In genomic region chr4:139528377-139529005, GRCh38 we compare ENCODE assay signal across 9 cellular contexts. TPM values are rescaled to one million over a fixed set of nuclear protein-coding genes. Genes with fewer than 3 reads are reported as not detected.
DNase-seq lines count a peak whose midpoint lies in the region; ATAC-seq, FAIRE-seq and TF ChIP-seq lines count a peak whose summit lies in the region.
"Had no signal": no experiment of that assay in that cellular context is flagged by ENCODE, and none has a peak within 500 bp of the region (broad histone marks: within the 10 kb centered on the region; RNA-seq: fewer than 3 reads in every experiment).

No MANE protein-coding gene starts in this region.

- DNase-seq in A172 (ENCODE audit: low spot score): peak; percentile 14
- DNase-seq in GM12878 (ENCODE audit: low read depth, low spot score): peak; percentile 11
- peak; percentile 46 to 72 (median 66) for DNase-seq in ovary
- DNase-seq in activated CD4-positive, alpha-beta T cell treated with anti-CD3 and anti-CD28 coated beads, Interleukin-2, amount 50 U/mL, for 48 hours: no peak
- DNase-seq in kidney glomerular epithelial cell (lab: John Stamatoyannopoulos, UW): no peak
- no peak for DNase-seq in NCI-H446 (lab: John Stamatoyannopoulos, UW)

- SMC1A ChIA-PET in GM12878 (lab: Charles Lee; ENCODE audit: uncharacterized antibody, unreplicated experiment): interaction anchor here (0.8 to 1.6 kb wide), 3 partner anchors 27 to 122 kb away, joined by 3 to 4 read pairs (median 3); no protein-coding TSS in a partner anchor

- no peak for TF ChIP-seq RAD21 in GM12878 (IDR thresholded peaks at IDR 0.05; ENCODE audit: insufficient read depth, low read depth, low read length)

- H2AFZ ChIP-seq in GM12878 (ENCODE audit: control insufficient read depth, low read depth, low read length): peak overlapping the region; percentile 49

- no peak overlapping the region for H3K9ac ChIP-seq in GM12878 (ENCODE audit: control insufficient read depth, insufficient read depth, low read length)

- POLR2A ChIA-PET in GM12878 (lab: Charles Lee): no interaction called here

- TF ChIP-seq CTCF in GM12878 (IDR thresholded peaks at IDR 0.05 in 2 of 3, conservative IDR thresholded peaks at IDR 0.05 in 1 of 3; ENCODE audit: control insufficient read depth in 2 of 3, extremely low read depth in 1 of 3, insufficient read depth in 1 of 3, low read depth in 3 of 3, low read length in 3 of 3) (no peak), ovary (IDR thresholded peaks at IDR 0.05) (peak in 1 of 3 donors; percentile 12)

- intact Hi-C loops in GM12878 (cut with micrococcal nuclease; ENCODE audit: unreplicated experiment): loop anchor here (2.0 kb wide), 1 partner anchor 76 kb away; no protein-coding TSS in a partner anchor
- intact Hi-C loops in ovary (cut with DNase I): no loop called here

- RAD21 ChIA-PET in GM12878 (lab: Charles Lee; ENCODE audit: unreplicated experiment): interaction anchor here (1.1 kb wide), 1 partner anchor 233 kb away, joined by 3 read pairs; no protein-coding TSS in a partner anchor

- WGBS in GM12878 (ENCODE audit: insufficient coverage, insufficient replicate concordance, low lambda C conversion rate, missing lambda C conversion rate): 23% methylated on average over 2 of the region's 2 CpGs
- 7 to 13% (median 8%) methylated on average over 2 of the region's 2 CpGs for WGBS in ovary, 3 donors

- BruUV-seq in GM12878 (replicated peaks; lab: Mats Ljungman, UMichigan): no TSS peak

- peaks cover 28% of the 10 kb centered on the region for H3K4me1 ChIP-seq in GM12878 (ENCODE audit: control insufficient read depth, insufficient read depth, low read length)
- H3K4me1 ChIP-seq in ovary (ENCODE audit: insufficient read depth): no peaks in the 10 kb centered on the region

- H3K4me3 ChIP-seq in GM12878 (no peak overlapping the region), ovary (no peak overlapping the region)

- CTCF ChIA-PET in GM12878 (lab: Yijun Ruan, JAX): interaction anchor here (1.0 to 4.5 kb wide), 7 partner anchors 12 to 498 kb away, joined by 3 to 22 read pairs (median 16); no protein-coding TSS in a partner anchor

- no peaks in the 10 kb centered on the region for H3K36me3 ChIP-seq in GM12878 (ENCODE audit: control insufficient read depth in 2 of 2, insufficient read depth in 2 of 2, low read length in 1 of 2)
- H3K36me3 ChIP-seq in ovary: no peaks in the 10 kb centered on the region

- TF ChIP-seq EP300 in GM12878 (IDR thresholded peaks at IDR 0.05; ENCODE audit: borderline replicate concordance in 1 of 2, control insufficient read depth in 1 of 2, low read depth in 2 of 2, low read length in 2 of 2): no peak
- no peak for TF ChIP-seq EP300 in ovary (IDR thresholded peaks at IDR 0.05)

- H3K4me2 ChIP-seq in GM12878 (ENCODE audit: control insufficient read depth, insufficient read depth): no peak overlapping the region; the same call in 1 of the 2 replicates

- peak; percentile 71 for ATAC-seq in GM19043 (IDR thresholded peaks at IDR 0.05; ENCODE audit: low read depth, unreplicated experiment)
- peak; percentile 59 for ATAC-seq in HG03175 (IDR thresholded peaks at IDR 0.05; ENCODE audit: unreplicated experiment)
- ATAC-seq in GM12878: peak; percentile 75

- no peaks in the 10 kb centered on the region for H4K20me1 ChIP-seq in GM12878 (ENCODE audit: control insufficient read depth, insufficient read depth)

- H3K27ac ChIP-seq in GM12878 (ENCODE audit: control insufficient read depth, insufficient read depth): no peak overlapping the region
- no peak overlapping the region for H3K27ac ChIP-seq in ovary

- in situ Hi-C loops in GM12878 (cut with MboI): no loop called here

- H3K27me3 ChIP-seq in GM12878 (replicated peaks in 1 of 2; ENCODE audit: control insufficient read depth in 2 of 2, insufficient read depth in 2 of 2, low read length in 1 of 2): no peaks in the 10 kb centered on the region
- H3K27me3 ChIP-seq in ovary: no peaks in the 10 kb centered on the region

- H3K9me3 ChIP-seq in GM12878 (replicated peaks; ENCODE audit: control insufficient read depth, insufficient read depth, low read length) (no peaks in the 10 kb centered on the region), ovary (no peaks in the 10 kb centered on the region)

- no peaks in the 10 kb centered on the region for H3K79me2 ChIP-seq in GM12878 (ENCODE audit: control insufficient read depth, insufficient read depth, low read length)

- no peak for FAIRE-seq in GM12878 (lab: Jason Lieb, UNC)
- FAIRE-seq: G401.6 had no signal

- TF ChIP-seq POLR2A in GM12878 (IDR thresholded peaks at IDR 0.05; ENCODE audit: low read depth, low read length) (no peak), ovary (IDR thresholded peaks at IDR 0.05) (no peak)

TF ChIP-seq in GM12878, 131 proteins besides CTCF, POLR2A, EP300 and RAD21 (continues in another document):
- TF ChIP-seq TCF3 (IDR thresholded peaks at IDR 0.05; ENCODE audit: borderline replicate concordance, insufficient read depth, low read depth, low read length): peak; percentile 98
- TF ChIP-seq YY1 (IDR thresholded peaks at IDR 0.05; ENCODE audit: low read depth, low read length): peak; percentile 50; the same call in 1 of the 2 replicates
- no peak for TF ChIP-seq PRDM15 (CRISPR knock-in tag; IDR thresholded peaks at IDR 0.05)
- no peak for TF ChIP-seq ZBED1 (IDR thresholded peaks at IDR 0.05; ENCODE audit: borderline replicate concordance)
- peak; percentile 3; the same call in 1 of the 2 replicates for TF ChIP-seq CBFB (IDR thresholded peaks at IDR 0.05; ENCODE audit: low read depth)
- TF ChIP-seq TCF12 (IDR thresholded peaks at IDR 0.05; ENCODE audit: low read depth, low read length): peak; percentile 99
- TF ChIP-seq RUNX3 (IDR thresholded peaks at IDR 0.05; ENCODE audit: low read length): peak; percentile 83
- peak; percentile 68 for TF ChIP-seq USF1 (IDR thresholded peaks at IDR 0.05; ENCODE audit: borderline replicate concordance, extremely low read length, insufficient read depth, low read depth, low read length)
- TF ChIP-seq NFIC (IDR thresholded peaks at IDR 0.05; ENCODE audit: low read depth, low read length): no peak

RNA-seq across cellular contexts. Expression of gene SETD7, which starts 27.5 kb away (rescaled TPM):
- total RNA-seq in A172 (2014; rRNA removed; shearing (Covaris generic)): 38.0 and 42.1 TPM in 2 replicates
- total RNA-seq in GM12878 (2013; cell fraction: nucleolus; rRNA removed): 0.27 and 0.35 TPM in 2 replicates
- total RNA-seq in GM12878 (2014; rRNA removed): 0.34 and 0.82 TPM in 2 replicates
- 0.51 and 0.58 TPM in 2 replicates for total RNA-seq in GM12878 (2014; rRNA removed; fragmentation: Illumina TruSeq; extraction: Trizol)
- 0.35 and 0.59 TPM in 2 replicates for total RNA-seq in GM12878 (2021)
- polyA plus RNA-seq in GM12878 (2011; ENCODE audit: low read depth): 0.56 TPM
- polyA plus RNA-seq in GM12878 (2011; rRNA removed): 0.05 and 0.09 TPM in 2 replicates
- 0.01 TPM in 1 of 2 replicates, not detected in the other for polyA plus RNA-seq in GM12878 (2011; cell fraction: cytosol; rRNA removed)
- polyA plus RNA-seq in GM12878 (2011; cell fraction: nucleus; rRNA removed): 0.01 TPM in 1 of 2 replicates, not detected in the other
- 0.73 and 1.0 TPM in 2 replicates for polyA plus RNA-seq in GM12878 (2012)
- polyA plus RNA-seq in GM12878 (2014; fragmentation: Illumina TruSeq; extraction: Trizol): 0.51 and 0.70 TPM in 2 replicates
- polyA plus RNA-seq in GM12878 (2014; fragmentation: Nextera tagmentation; extraction: Ambion mirVana): under 1 TPM; 0.03 to 0.16 TPM
- polyA plus RNA-seq in GM12878 (2014; rRNA removed): 0.36 and 0.57 TPM in 2 replicates
- under 1 TPM; 0.67 to 0.82 TPM for polyA plus RNA-seq in GM12878 (2016; fragmentation: Nextera tagmentation; extraction: Ambion mirVana)
- polyA minus RNA-seq in GM12878 (2011; rRNA and poly(A)+ RNA removed): 0.05 TPM in 1 of 2 replicates, not detected in the other
- polyA minus RNA-seq in GM12878 (2011; cell fraction: cytosol; rRNA and poly(A)+ RNA removed): 0.21 TPM in 1 of 2 replicates, not detected in the other
- 0.86 TPM in 1 of 2 replicates, not detected in the other for polyA minus RNA-seq in GM12878 (2011; cell fraction: nucleus; rRNA and poly(A)+ RNA removed)
- total RNA-seq in ovary: 10 to 100 TPM; 21.3 to 37.2 (median 32.8) TPM
- 10 to 100 TPM; 14.3 to 52.4 TPM for polyA plus RNA-seq in ovary

Comparison
In these comparisons a context has a peak if more than half of its experiments do, and no peak if none do; other contexts are left out.
1. DNase-seq: peak in A172 (single experiment), GM12878 (single experiment) and ovary (5 of 5); none in activated CD4-positive, alpha-beta T cell treated with anti-CD3 and anti-CD28 coated beads, Interleukin-2, amount 50 U/mL, for 48 hours (0 of 2), kidney glomerular epithelial cell (single experiment) and NCI-H446 (0 of 2).
2. RNA of gene SETD7, which starts 27.5 kb away (total RNA-seq): 38.0 to 42.1 TPM in A172 and 21.3 to 37.2 TPM in ovary; 0.27 to 0.82 TPM in GM12878; every median in the first group is over 10 times any median in the second.
3. Peak in every context shown above with its lines, with median percentiles within 50 percentile points of each other: ATAC-seq.